8 cellular contexts compared by ENCODE assay signal in genomic region chr16:84970447-84971127, GRCh38. TPM values are rescaled to one million over a fixed set of nuclear protein-coding genes. Genes with fewer than 3 reads are reported as not detected.
DNase-seq lines count a peak whose midpoint lies in the region; ATAC-seq and TF ChIP-seq lines count a peak whose summit lies in the region.

No MANE protein-coding gene starts in this region.

- H3K27ac ChIP-seq in 22Rv1 = no peak overlapping the region
- no peak overlapping the region for H3K27ac ChIP-seq in SK-N-SH (ENCODE audit: low read depth in 2 of 2, low read length in 1 of 2)
- no peak overlapping the region for H3K27ac ChIP-seq in parathyroid adenoma

- H3K36me3 ChIP-seq in SK-N-SH (replicated peaks in 1 of 2; ENCODE audit: control insufficient read depth in 1 of 2, insufficient read depth in 2 of 2, low read length in 1 of 2) (peaks cover 4 to 21% of the 10 kb centered on the region in 2 experiments), parathyroid adenoma (ENCODE audit: control insufficient read depth, insufficient read depth, low read length) (no peaks in the 10 kb centered on the region)

- H3K9me3 ChIP-seq in SK-N-SH (no peaks in the 10 kb centered on the region), parathyroid adenoma (ENCODE audit: control insufficient read depth, low read length) (no peaks in the 10 kb centered on the region)

- CTCF ChIA-PET in SK-N-SH (lab: Yijun Ruan, JAX) = interaction anchor here (0.6 to 13.4 kb wide), 95 partner anchors 9 to 1014 kb away, joined by 3 to 428 read pairs (median 5); partner anchors contain the start of genes KIAA0513 and ZDHHC7

- H3F3A ChIP-seq in SK-N-SH (replicated peaks; ENCODE audit: insufficient read depth) = peaks cover 4% of the 10 kb centered on the region

- no peak overlapping the region for H3K4me3 Mint-ChIP-seq in type B pancreatic cell

- H3K4me3 ChIP-seq in SK-N-SH (ENCODE audit: low read depth in 2 of 2, low read length in 1 of 2) (no peak overlapping the region; a peak in 1 of 4 replicates), parathyroid adenoma (ENCODE audit: low read depth, low read length) (no peak overlapping the region)

- no peaks in the 10 kb centered on the region for H3K27me3 ChIP-seq in SK-N-SH (ENCODE audit: insufficient read depth)
- H3K27me3 ChIP-seq in parathyroid adenoma (ENCODE audit: control insufficient read depth, insufficient read depth, low read length) = no peaks in the 10 kb centered on the region

- H2AFZ ChIP-seq in SK-N-SH (ENCODE audit: low read depth) = no peak overlapping the region
- H2AFZ ChIP-seq in parathyroid adenoma = no peak overlapping the region

- H3K36me3 Mint-ChIP-seq in type B pancreatic cell = peaks cover 11% of the 10 kb centered on the region

- H3K79me2 ChIP-seq in SK-N-SH (ENCODE audit: insufficient read depth) = no peaks in the 10 kb centered on the region
- H3K79me2 ChIP-seq in parathyroid adenoma = no peaks in the 10 kb centered on the region

- peak; percentile 89 for TF ChIP-seq CTCF in 22Rv1 (IDR thresholded peaks at IDR 0.05)
- peak; percentile 97 for TF ChIP-seq CTCF in SK-N-SH (IDR thresholded peaks at IDR 0.05)
- TF ChIP-seq CTCF in parathyroid adenoma (IDR thresholded peaks at IDR 0.05) = peak; percentile 87
- peak; percentile 99 for TF ChIP-seq CTCF in type B pancreatic cell (conservative IDR thresholded peaks at IDR 0.05)

- peak overlapping the region; percentile 76 for H3K27ac Mint-ChIP-seq in type B pancreatic cell

- H3K27me3 Mint-ChIP-seq in type B pancreatic cell = no peaks in the 10 kb centered on the region

- DNase-seq in LoVo (ENCODE audit: low spot score) (peak; percentile 72), SK-N-SH (peak; percentile 85), glomerular visceral epithelial cell (ENCODE audit: extremely low spot score) (peak; percentile 78), type B pancreatic cell (ENCODE audit: extremely low spot score, unreplicated experiment) (peak; percentile 83)
- peak; percentile 77 for DNase-seq in activated naive CD4-positive, alpha-beta T cell treated with Interleukin-2 at 50 U/mL for 16 hours

- 21% methylated on average over 11 of the region's 18 CpGs for WGBS in SK-N-SH (ENCODE audit: low lambda C conversion rate)

- POLR2A ChIA-PET in SK-N-SH (lab: Yijun Ruan, JAX) = interaction anchor here (0.7 kb wide), 1 partner anchor 41 kb away, joined by 3 read pairs; the partner anchor contains the start of gene ZDHHC7

- H3K9ac ChIP-seq in SK-N-SH (no peak overlapping the region), parathyroid adenoma (no peak overlapping the region)

- H3K4me1 Mint-ChIP-seq in type B pancreatic cell (ENCODE audit: unreplicated experiment) = peaks cover 17% of the 10 kb centered on the region

- H3K4me2 ChIP-seq in SK-N-SH (no peak overlapping the region), parathyroid adenoma (ENCODE audit: low read length) (no peak overlapping the region)

- H3K4me1 ChIP-seq in SK-N-SH (ENCODE audit: control insufficient read depth in 1 of 2, insufficient read depth in 2 of 2, low read depth in 1 of 2, low read length in 1 of 2) (peaks cover 2 to 4% of the 10 kb centered on the region in 2 experiments; a peak in 1 of 4 replicates), parathyroid adenoma (no peaks in the 10 kb centered on the region)

- no peaks in the 10 kb centered on the region for H3K9me2 ChIP-seq in SK-N-SH

- peak; percentile 68 for ATAC-seq in GM18511 (IDR thresholded peaks at IDR 0.05; ENCODE audit: unreplicated experiment)

- no peaks in the 10 kb centered on the region for H4K20me1 ChIP-seq in SK-N-SH (ENCODE audit: insufficient read depth)

- no peaks in the 10 kb centered on the region for H3K9me3 Mint-ChIP-seq in type B pancreatic cell

- TF ChIP-seq RAD21 in SK-N-SH (IDR thresholded peaks at IDR 0.05; ENCODE audit: low read length) = peak; percentile 90

- TF ChIP-seq EP300 in SK-N-SH (IDR thresholded peaks at IDR 0.05; ENCODE audit: borderline replicate concordance in 1 of 2, low read depth in 1 of 2, low read length in 1 of 2) = no peak

TF ChIP-seq in SK-N-SH, 30 proteins besides CTCF, POLR2A, EP300 and RAD21:
- TF ChIP-seq NFIC (IDR thresholded peaks at IDR 0.05; ENCODE audit: borderline replicate concordance) = no peak
- TF ChIP-seq IRF3 (IDR thresholded peaks at IDR 0.05; ENCODE audit: low read depth, low read length) = no peak
- no peak for TF ChIP-seq MAX (IDR thresholded peaks at IDR 0.05; ENCODE audit: low read depth)
- no peak for TF ChIP-seq EZH2phosphoT487 (IDR thresholded peaks at IDR 0.05; ENCODE audit: borderline replicate concordance, low read depth)
- TF ChIP-seq JUND (IDR thresholded peaks at IDR 0.05) = no peak
- TF ChIP-seq RCOR1 (IDR thresholded peaks at IDR 0.05; ENCODE audit: low read length) = no peak
- TF ChIP-seq CHD2 (IDR thresholded peaks at IDR 0.05; ENCODE audit: low read length, partially characterized antibody) = peak; percentile 25
- TF ChIP-seq TAF1 (IDR thresholded peaks at IDR 0.05; ENCODE audit: borderline replicate concordance, low read depth, low read length) = no peak
- TF ChIP-seq FOSL2 (IDR thresholded peaks at IDR 0.05; ENCODE audit: borderline replicate concordance, low read depth) = no peak
- TF ChIP-seq USF1 (IDR thresholded peaks at IDR 0.05; ENCODE audit: borderline replicate concordance, low read depth) = no peak
- peak; percentile 86 for TF ChIP-seq SMC3 (IDR thresholded peaks at IDR 0.05; ENCODE audit: low read depth, low read length)
- no peak for TF ChIP-seq PBX3 (IDR thresholded peaks at IDR 0.05)
- TF ChIP-seq ELF1 (IDR thresholded peaks at IDR 0.05) = no peak
- TF ChIP-seq MXI1 (IDR thresholded peaks at IDR 0.05; ENCODE audit: low read depth, low read length) = no peak
- no peak for TF ChIP-seq TCF12 (IDR thresholded peaks at IDR 0.05)

RNA-seq across cellular contexts. Expression of gene ZDHHC7, which starts 40.7 kb away (rescaled TPM):
- 69.3 and 114 TPM in 2 replicates for polyA plus RNA-seq in SK-N-SH (2012; rRNA removed)
- 65.1 and 80.3 TPM in 2 replicates for polyA plus RNA-seq in SK-N-SH (2012; cell fraction: cytosol; rRNA removed)
- 62.2 and 73.3 TPM in 2 replicates for polyA plus RNA-seq in SK-N-SH (2012; cell fraction: nucleus; rRNA removed)
- 47.1 and 55.0 TPM in 2 replicates for total RNA-seq in type B pancreatic cell (ENCODE audit: low replicate concordance)

RNA-seq across cellular contexts. Expression of gene KIAA0513, which starts 57.0 kb away (rescaled TPM):
- polyA plus RNA-seq in SK-N-SH (2012; rRNA removed) = 4.8 and 6.5 TPM in 2 replicates
- polyA plus RNA-seq in SK-N-SH (2012; cell fraction: cytosol; rRNA removed) = 2.8 and 3.9 TPM in 2 replicates
- polyA plus RNA-seq in SK-N-SH (2012; cell fraction: nucleus; rRNA removed) = 6.8 and 7.4 TPM in 2 replicates
- total RNA-seq in type B pancreatic cell (ENCODE audit: low replicate concordance) = 12.9 and 30.4 TPM in 2 replicates
